ENCODE assay signal across 9 cellular contexts in the genomic region with DNA sequence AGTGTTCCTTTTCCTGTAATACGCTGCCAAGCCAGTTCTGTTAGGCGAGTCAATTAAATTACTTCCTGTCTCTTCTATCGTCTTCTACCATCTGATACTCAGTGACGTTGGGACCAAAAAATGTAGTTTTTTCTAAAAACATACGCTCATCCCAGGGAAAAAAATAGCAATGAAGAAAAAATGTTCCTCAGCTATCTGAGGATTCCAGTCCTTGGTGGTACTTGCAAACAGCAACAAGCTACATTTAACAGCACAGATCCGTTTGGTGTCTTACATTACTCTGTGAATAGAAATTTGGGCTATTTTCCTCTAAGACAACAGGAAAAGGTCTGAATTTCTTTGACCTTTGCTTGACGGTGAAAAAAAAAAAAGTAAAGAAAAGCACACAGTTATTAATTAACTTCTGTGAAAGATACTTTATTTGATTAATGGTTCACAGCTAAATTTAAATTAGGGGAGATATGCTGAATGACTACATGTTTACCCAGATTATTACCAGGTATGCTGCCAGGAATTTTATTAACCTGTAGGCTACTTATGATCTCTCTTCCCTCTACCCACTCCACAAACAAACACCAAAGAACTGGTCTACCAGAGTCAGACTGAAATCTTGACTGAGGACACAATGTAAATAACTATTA.
DNase-seq lines count a peak whose midpoint lies in the region; ATAC-seq, FAIRE-seq and TF ChIP-seq lines count a peak whose summit lies in the region.
"Had no signal": no experiment of that assay in that cellular context is flagged by ENCODE, and none has a peak within 500 bp of the region (broad histone marks: within the 10 kb centered on the region; RNA-seq: fewer than 3 reads in every experiment).

No MANE protein-coding gene starts in this region.

- H3K36me3 ChIP-seq in esophagus squamous epithelium (no peaks in the 10 kb centered on the region), MM.1S (replicated peaks; ENCODE audit: insufficient read depth, low read length) (no peaks in the 10 kb centered on the region)

- H3K4me1 ChIP-seq in esophagus squamous epithelium (peaks cover 0 to 50% (median 33%) of the 10 kb centered on the region in 3 donors), MM.1S (ENCODE audit: low read length) (no peaks in the 10 kb centered on the region)

- no peak overlapping the region for H3K9ac ChIP-seq in MM.1S (ENCODE audit: low read length)

- no peak for TF ChIP-seq POLR2A in esophagus squamous epithelium (IDR thresholded peaks at IDR 0.05)

- TF ChIP-seq CTCF in esophagus squamous epithelium (IDR thresholded peaks at IDR 0.05) (no peak), MM.1S (IDR thresholded peaks at IDR 0.05; ENCODE audit: low read length) (no peak), endothelial cell (IDR thresholded peaks at IDR 0.05; ENCODE audit: unreplicated experiment) (no peak)

- no peaks in the 10 kb centered on the region for H3K27me3 ChIP-seq in esophagus squamous epithelium
- H3K27me3 ChIP-seq in MM.1S (replicated peaks; ENCODE audit: insufficient read depth, low read length) = no peaks in the 10 kb centered on the region

- FAIRE-seq in GM19239 (lab: Jason Lieb, UNC) = peak; percentile 76

- in situ Hi-C loops in KBM-7 (cut with MboI; ENCODE audit: low pct_unique_long_range_greater_than_20kb, low sequenced_read_pairs) = no loop called here

- intact Hi-C loops in esophagus squamous epithelium (cut with DNase I) = no loop called here

- 41 to 43% methylated on average over 6 to 7 of the region's 7 CpGs for WGBS in esophagus squamous epithelium, 2 donors

- H3K27ac Mint-ChIP-seq in endothelial cell (ENCODE audit: unreplicated experiment) = no peak overlapping the region

- H3K4me3 ChIP-seq in esophagus squamous epithelium (no peak overlapping the region), skeletal muscle cell (ENCODE audit: low read depth, low read length) (no peak overlapping the region), MM.1S (ENCODE audit: low read length) (no peak overlapping the region)

- H3K4me2 ChIP-seq in MM.1S (ENCODE audit: low read depth, low read length) = no peak overlapping the region

- H3K9me3 Mint-ChIP-seq in endothelial cell (ENCODE audit: unreplicated experiment) = no peaks in the 10 kb centered on the region
- H3K9me3 Mint-ChIP-seq: neural crest cell had no signal

- no peak for DNase-seq in GM19239 (ENCODE audit: insufficient read length, low spot score)
- DNase-seq in KBM-7 = peak; percentile 67
- no peak for DNase-seq in esophagus squamous epithelium (lab: John Stamatoyannopoulos, UW)
- DNase-seq in skeletal muscle cell (ENCODE audit: low read depth) = peak; percentile 77
- no peak for DNase-seq in MM.1S
- DNase-seq in stimulated activated CD4-positive, alpha-beta T cell treated with anti-CD3 and anti-CD28 coated beads, Interleukin-1b, Interleukin-23, amount 100 ng/mL, for 48 hours = no peak
- DNase-seq in endothelial cell (ENCODE audit: low spot score) = no peak

- no peaks in the 10 kb centered on the region for H3K79me2 ChIP-seq in MM.1S (ENCODE audit: low read length)

- no peaks in the 10 kb centered on the region for H3K9me3 ChIP-seq in esophagus squamous epithelium
- no peaks in the 10 kb centered on the region for H3K9me3 ChIP-seq in MM.1S (replicated peaks; ENCODE audit: insufficient read depth, low read length)

- no peaks in the 10 kb centered on the region for H4K20me1 ChIP-seq in MM.1S (ENCODE audit: insufficient read depth, low read length)

- no peak for ATAC-seq in GM18870 (IDR thresholded peaks at IDR 0.05; ENCODE audit: unreplicated experiment)

- no peak overlapping the region for H3K4me3 Mint-ChIP-seq in endothelial cell (ENCODE audit: unreplicated experiment)
- H3K4me3 Mint-ChIP-seq: neural crest cell had no signal

- H3K27me3 Mint-ChIP-seq in endothelial cell (ENCODE audit: unreplicated experiment) = no peaks in the 10 kb centered on the region

- H3K36me3 Mint-ChIP-seq in endothelial cell (ENCODE audit: low read depth, unreplicated experiment) = no peaks in the 10 kb centered on the region

- H2AFZ ChIP-seq in MM.1S (ENCODE audit: low read length) = no peak overlapping the region

- H3K27ac ChIP-seq in esophagus squamous epithelium (peak overlapping the region in 3 of 4 donors; percentile 54 to 59 (median 56)), MM.1S (ENCODE audit: low read length) (no peak overlapping the region)

- peaks cover 29% of the 10 kb centered on the region for H3K4me1 Mint-ChIP-seq in endothelial cell (ENCODE audit: unreplicated experiment)

- no peaks in the 10 kb centered on the region for H3F3A ChIP-seq in MM.1S (ENCODE audit: insufficient read depth, low read length)

- 0 out of 2 replicates have a peak, but pooled peaks cover 2% of the 10 kb centered on the region for H3K9me2 ChIP-seq in MM.1S (replicated peaks; ENCODE audit: insufficient read depth, low read length)

Comparison
In these comparisons a context has a peak if more than half of its experiments do, and no peak if none do; other contexts are left out.
1. DNase-seq: peak in KBM-7 (single experiment) and skeletal muscle cell (single experiment); none in GM19239 (single experiment), esophagus squamous epithelium (single experiment), MM.1S (single experiment), stimulated activated CD4-positive, alpha-beta T cell treated with anti-CD3 and anti-CD28 coated beads, Interleukin-1b, Interleukin-23, amount 100 ng/mL, for 48 hours (single experiment) and endothelial cell (single experiment).